ENCODE assay signal across 8 cellular contexts in the genomic region with DNA sequence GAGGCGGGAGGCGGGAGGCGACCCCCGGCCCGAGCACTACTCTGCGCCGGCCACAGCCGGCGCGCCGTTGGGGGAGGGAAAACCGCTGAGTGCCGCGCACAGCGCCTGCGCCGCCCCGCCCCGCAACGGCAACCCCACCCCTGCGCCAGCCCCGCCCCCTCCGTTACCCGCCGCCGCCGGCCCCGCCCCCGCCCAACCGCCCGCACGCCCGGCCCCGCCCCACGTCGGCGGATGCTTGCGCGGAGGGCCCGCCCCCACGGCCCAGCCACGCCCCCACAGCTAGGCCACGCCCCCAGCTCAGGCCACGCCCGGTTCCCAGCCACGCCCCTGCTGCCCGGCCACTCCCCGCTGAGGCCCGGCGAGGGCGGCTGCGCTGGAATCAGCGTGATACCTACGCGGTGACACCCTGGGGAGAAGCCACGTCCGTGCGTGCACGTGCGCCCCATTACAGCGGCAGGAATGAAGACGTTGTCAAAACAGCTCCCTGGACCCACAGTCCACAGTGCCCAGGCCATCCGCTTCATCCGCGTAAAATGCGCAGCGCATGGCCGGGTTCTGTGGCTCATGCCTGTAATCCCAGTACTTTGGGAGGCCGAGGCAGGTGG. TPM values are rescaled to one million over a fixed set of nuclear protein-coding genes. Genes with fewer than 3 reads are reported as not detected.
DNase-seq lines count a peak whose midpoint lies in the region; ATAC-seq and TF ChIP-seq lines count a peak whose summit lies in the region.

TSS of gene TCFL5 (minus strand) at position 91 of the 605 bp plus-strand sequence. CDS start 152 bp downstream, outside the sequence.

- no peaks in the 10 kb centered on the region for H3K27me3 Mint-ChIP-seq in effector memory CD8-positive, alpha-beta T cell

- H2BK5ac ChIP-seq in mesendoderm (ENCODE audit: low read length) = no peak within 1 kb of the TSS

- H3K56ac ChIP-seq in mesendoderm (ENCODE audit: low read length) = peak within 1 kb of the TSS; percentile 98

- H3K27ac Mint-ChIP-seq in effector memory CD8-positive, alpha-beta T cell = peak within 1 kb of the TSS; percentile 16 to 49

- WGBS in mesendoderm (ENCODE audit: extremely low coverage, insufficient coverage, low lambda C conversion rate) = no CpG with 5 or more reads among the region's 69 CpGs

- peak within 1 kb of the TSS; percentile 66 for H3K23ac ChIP-seq in mesendoderm (ENCODE audit: low read length)

- H3K4me3 Mint-ChIP-seq in effector memory CD8-positive, alpha-beta T cell = peak within 1 kb of the TSS; percentile 53 to 68

- peak; percentile 57 for DNase-seq in AG09319 (ENCODE audit: extremely low read depth, low read depth)
- DNase-seq in NK-92 treated with Interleukin-12 subunit alpha and Interleukin-12 subunit beta, amount 100 ng/mL, for 24 hours (lab: John Stamatoyannopoulos, UW) = peak; percentile 78
- DNase-seq in activated CD8-positive, alpha-beta memory T cell treated with anti-CD3 and anti-CD28 coated beads for 4 hours (ENCODE audit: low read depth in 2 of 2) = peak; percentile 87 to 88
- peak; percentile 92 to 98 (median 97) for DNase-seq in effector memory CD8-positive, alpha-beta T cell
- peak; percentile 71 for DNase-seq in mesendoderm
- DNase-seq in stimulated activated CD8-positive, alpha-beta memory T cell treated with anti-CD3 and anti-CD28 coated beads, Interleukin-15, amount 100 ng/mL, for 1 hour (ENCODE audit: low read depth) = peak; percentile 88

- H3K4me2 ChIP-seq in mesendoderm (ENCODE audit: low read length) = peak within 1 kb of the TSS; percentile 85

- no peak within 1 kb of the TSS for H2AK5ac ChIP-seq in mesendoderm (ENCODE audit: low read length)

- peaks cover 9 to 14% of the 10 kb centered on the region in 2 donors for H3K4me1 Mint-ChIP-seq in effector memory CD8-positive, alpha-beta T cell (ENCODE audit: low read depth in 2 of 2)

- peaks cover 16% of the 10 kb centered on the region for H3K36me3 Mint-ChIP-seq in effector memory CD8-positive, alpha-beta T cell (ENCODE audit: insufficient read depth)

- no peak within 1 kb of the TSS for H4K8ac ChIP-seq in mesendoderm (ENCODE audit: low read depth, low read length)

- H3K4me3 ChIP-seq in mesendoderm (ENCODE audit: low read length) = peak within 1 kb of the TSS; percentile 64

- H3K79me1 ChIP-seq in mesendoderm (ENCODE audit: low read length) = no peaks in the 10 kb centered on the region

- H3K79me2 ChIP-seq in mesendoderm (ENCODE audit: control insufficient read depth, insufficient read depth, low read length) = no peaks in the 10 kb centered on the region

- H3K4ac ChIP-seq in mesendoderm (ENCODE audit: low read depth, low read length) = peak within 1 kb of the TSS; percentile 90

- no peak within 1 kb of the TSS for H3K27ac ChIP-seq in mesendoderm (ENCODE audit: low read depth, low read length)

- ATAC-seq in GM19035 (IDR thresholded peaks at IDR 0.05; ENCODE audit: unreplicated experiment) = peak; percentile 62
- peak; percentile 51 for ATAC-seq in HG03442 (IDR thresholded peaks at IDR 0.05; ENCODE audit: unreplicated experiment)
- peak; percentile 82 for ATAC-seq in effector memory CD8-positive, alpha-beta T cell (replicated peaks)

- H2BK120ac ChIP-seq in mesendoderm (ENCODE audit: low read depth, low read length) = no peak within 1 kb of the TSS

- H4K5ac ChIP-seq in mesendoderm (ENCODE audit: low read length) = no peak within 1 kb of the TSS

- H2BK15ac ChIP-seq in mesendoderm (replicated peaks; ENCODE audit: low read depth) = no peak within 1 kb of the TSS

- peaks cover 1% of the 10 kb centered on the region for H3K36me3 ChIP-seq in mesendoderm (ENCODE audit: control insufficient read depth, insufficient read depth, low read length)

- no peak for TF ChIP-seq CTCF in AG09319 (IDR thresholded peaks at IDR 0.05; ENCODE audit: low read depth, low read length)

- H3K4me1 ChIP-seq in mesendoderm (ENCODE audit: control insufficient read depth, low read depth, low read length) = peaks cover 4% of the 10 kb centered on the region

- H3K9ac ChIP-seq in mesendoderm (ENCODE audit: low read length) = peak within 1 kb of the TSS; percentile 79

- no peaks in the 10 kb centered on the region for H3K27me3 ChIP-seq in mesendoderm (ENCODE audit: insufficient read depth, low read length, poor library complexity)

- H3K9me3 Mint-ChIP-seq in effector memory CD8-positive, alpha-beta T cell = no peaks in the 10 kb centered on the region

- peak within 1 kb of the TSS; percentile 88 for H3K18ac ChIP-seq in mesendoderm (ENCODE audit: low read length)

RNA-seq across cellular contexts. Expression of gene TCFL5, which starts in this region (rescaled TPM):
- 5.1 TPM for polyA plus RNA-seq in mesendoderm (2013, experiment 1 of 2)
- polyA plus RNA-seq in mesendoderm (2013, experiment 2 of 2) = 4.8 TPM
